25 cellular contexts compared by ENCODE assay signal in genomic region chr6:2575191-2575590, GRCh38.
DNase-seq lines count a peak whose midpoint lies in the region; ATAC-seq and TF ChIP-seq lines count a peak whose summit lies in the region.
"Had no signal": no experiment of that assay in that cellular context is flagged by ENCODE, and none has a peak within 500 bp of the region (broad histone marks: within the 10 kb centered on the region; RNA-seq: fewer than 3 reads in every experiment).

No MANE protein-coding gene starts in this region.

- H4K20me1 ChIP-seq in IMR-90 (ENCODE audit: insufficient read depth, low read length) = no peaks in the 10 kb centered on the region

- no peak for ATAC-seq in IMR-90 (ENCODE audit: low read depth)
- no peak for ATAC-seq in heart right ventricle
- ATAC-seq in stimulated activated naive CD8-positive, alpha-beta T cell treated with anti-CD3 and anti-CD28 coated beads, Interleukin-15, amount 100 ng/mL, for 72 hours = no peak
- ATAC-seq: A549, K562 had no signal

- H3K4me2 ChIP-seq in IMR-90 (ENCODE audit: low read depth, low read length) = no peak overlapping the region
- H3K4me2 ChIP-seq: A549, PC-9 had no signal

- H3K36me3 Mint-ChIP-seq in nephron progenitor cell (ENCODE audit: low read depth) = peaks cover 17% of the 10 kb centered on the region
- H3K36me3 Mint-ChIP-seq: CD4-positive, alpha-beta memory T cell had no signal

- peaks cover 17% of the 10 kb centered on the region for H3K4me1 Mint-ChIP-seq in nephron progenitor cell
- H3K4me1 Mint-ChIP-seq in stimulated activated naive CD8-positive, alpha-beta T cell treated with anti-CD3 and anti-CD28 coated beads, Interleukin-15, amount 100 ng/mL, for 72 hours = no peaks in the 10 kb centered on the region
- H3K4me1 Mint-ChIP-seq: CD4-positive, alpha-beta memory T cell had no signal

- no peak for TF ChIP-seq CTCF in IMR-90 (conservative IDR thresholded peaks at IDR 0.05; ENCODE audit: low read depth, low read length)
- no peak for TF ChIP-seq CTCF in choroid plexus epithelial cell (conservative IDR thresholded peaks at IDR 0.05; ENCODE audit: low read depth, low read length)
- TF ChIP-seq CTCF in nephron progenitor cell (IDR thresholded peaks at IDR 0.05) = no peak
- TF ChIP-seq CTCF in heart right ventricle (IDR thresholded peaks at IDR 0.05) = no peak

- H3K27me3 ChIP-seq in IMR-90 (ENCODE audit: control insufficient read depth, insufficient read depth, low read length) = no peaks in the 10 kb centered on the region
- H3K27me3 ChIP-seq in heart right ventricle = no peaks in the 10 kb centered on the region
- H3K27me3 ChIP-seq: MG63, SJSA1 had no signal

- H4K91ac ChIP-seq in IMR-90 (ENCODE audit: insufficient read depth, low read depth, low read length) = no peak overlapping the region

- H3K56ac ChIP-seq in IMR-90 (ENCODE audit: extremely low read depth, insufficient read depth, low read length) = no peak overlapping the region

- no peaks in the 10 kb centered on the region for H3K36me3 ChIP-seq in IMR-90 (ENCODE audit: control insufficient read depth, insufficient read depth, low read length)
- no peaks in the 10 kb centered on the region for H3K36me3 ChIP-seq in heart right ventricle
- H3K36me3 ChIP-seq: MG63, SJSA1 had no signal

- POLR2A ChIA-PET in IMR-90 (lab: Charles Lee; ENCODE audit: unreplicated experiment) = no interaction called here

- H3K27ac ChIP-seq in IMR-90 (ENCODE audit: insufficient read depth, low read length) (no peak overlapping the region), heart right ventricle (no peak overlapping the region)
- H3K27ac ChIP-seq: A549, PC-9, SJSA1 had no signal

- no peak overlapping the region for H2AFZ ChIP-seq in IMR-90 (replicated peaks; ENCODE audit: low read length, poor library complexity)
- H2AFZ ChIP-seq: PC-9 had no signal

- H3K79me1 ChIP-seq in IMR-90 (ENCODE audit: low read depth in 1 of 2, low read length in 2 of 2) = no peaks in the 10 kb centered on the region

- no TSS peak for BruUV-seq in IMR-90 (replicated peaks; lab: Mats Ljungman, UMichigan)

- in situ Hi-C loops in IMR-90 (cut with MboI; ENCODE audit: low sequenced_read_pairs) = no loop called here

- no peak overlapping the region for H2AK5ac ChIP-seq in IMR-90 (ENCODE audit: low read depth, low read length)

- H2BK20ac ChIP-seq in IMR-90 (ENCODE audit: low read depth, low read length) = no peak overlapping the region

- no peak overlapping the region for H3K14ac ChIP-seq in IMR-90 (replicated peaks; ENCODE audit: low read depth, low read length)

- no peak for TF ChIP-seq RAD21 in IMR-90 (IDR thresholded peaks at IDR 0.05; ENCODE audit: low read length)

- no CpG with 5 or more reads among the region's 4 CpGs for WGBS in IMR-90 (ENCODE audit: extremely low coverage in 2 of 2, insufficient read length in 1 of 2), 2 experiments
- WGBS in heart right ventricle, 2 donors = 64 to 66% methylated on average over 4 of the region's 4 CpGs

- intact Hi-C loops in IMR-90 (cut with micrococcal nuclease) (no loop called here), heart right ventricle (cut with DNase I) (loop anchor here in 1 of 10 donors (5.0 kb wide), 1 partner anchor 47 kb away; no protein-coding TSS in a partner anchor)

- H3K4me1 ChIP-seq in IMR-90 (ENCODE audit: control insufficient read depth, insufficient read depth, low read length) (peaks cover 10% of the 10 kb centered on the region), heart right ventricle (peaks cover 0 to 10% (median 4%) of the 10 kb centered on the region in 9 donors)
- H3K4me1 ChIP-seq: A549 had no signal

- TF ChIP-seq POLR2A in IMR-90 (IDR thresholded peaks at IDR 0.05; ENCODE audit: low read depth, low read length) = no peak

- H4K8ac ChIP-seq in IMR-90 (ENCODE audit: low read depth in 2 of 2, low read length in 2 of 2) = no peak overlapping the region

- H2AK9ac ChIP-seq in IMR-90 (replicated peaks; ENCODE audit: low read depth, low read length, poor library complexity) = no peak overlapping the region

- H3K27me3 Mint-ChIP-seq in nephron progenitor cell (ENCODE audit: low read depth, poor library complexity) = no peaks in the 10 kb centered on the region
- H3K27me3 Mint-ChIP-seq in stimulated activated naive CD8-positive, alpha-beta T cell treated with anti-CD3 and anti-CD28 coated beads, Interleukin-15, amount 100 ng/mL, for 72 hours = peaks cover 56% of the 10 kb centered on the region

- H3K18ac ChIP-seq in IMR-90 (ENCODE audit: low read depth, low read length) = no peak overlapping the region

- dilution Hi-C loops in IMR-90 (cut with HindIII; ENCODE audit: low sequenced_read_pairs, unreplicated experiment) = no loop called here

- H2BK5ac ChIP-seq in IMR-90 (ENCODE audit: low read depth, low read length, poor library complexity, severe bottlenecking) = no peak overlapping the region

- no peak overlapping the region for H2BK15ac ChIP-seq in IMR-90 (ENCODE audit: low read depth, low read length)

- H3K23ac ChIP-seq in IMR-90 (ENCODE audit: low read depth, low read length) = no peak overlapping the region

- H3K4me3 ChIP-seq in IMR-90 (ENCODE audit: insufficient read depth, low read depth, low read length) = no peak overlapping the region
- H3K4me3 ChIP-seq in choroid plexus epithelial cell (ENCODE audit: low read depth, low read length) = no peak overlapping the region
- no peak overlapping the region for H3K4me3 ChIP-seq in heart right ventricle
- H3K4me3 ChIP-seq: A549, K562, MG63, PC-9, SJSA1 had no signal

- H3K9me3 Mint-ChIP-seq in nephron progenitor cell = peaks cover 55% of the 10 kb centered on the region
- H3K9me3 Mint-ChIP-seq in stimulated activated naive CD8-positive, alpha-beta T cell treated with anti-CD3 and anti-CD28 coated beads, Interleukin-15, amount 100 ng/mL, for 72 hours = peaks cover 12 to 19% of the 10 kb centered on the region in 2 donors

- H3K4me3 Mint-ChIP-seq in nephron progenitor cell = no peak overlapping the region
- no peak overlapping the region for H3K4me3 Mint-ChIP-seq in stimulated activated naive CD8-positive, alpha-beta T cell treated with anti-CD3 and anti-CD28 coated beads, Interleukin-15, amount 100 ng/mL, for 72 hours
- H3K4me3 Mint-ChIP-seq: CD4-positive, alpha-beta memory T cell had no signal

- H3K9me3 ChIP-seq in IMR-90 (ENCODE audit: control insufficient read depth, insufficient read depth, low read length) = no peaks in the 10 kb centered on the region
- H3K9me3 ChIP-seq in heart right ventricle = peaks cover 0 to 15% (median 0%) of the 10 kb centered on the region in 11 donors
- H3K9me3 ChIP-seq: A549, MG63, SJSA1 had no signal

- H4K5ac ChIP-seq in IMR-90 (ENCODE audit: low read depth, low read length) = no peak overlapping the region

- H3K9me1 ChIP-seq in IMR-90 (ENCODE audit: insufficient read depth, low read length) = peaks cover 1% of the 10 kb centered on the region; the same call in 1 of the 2 replicates

- no peak overlapping the region for H2BK120ac ChIP-seq in IMR-90 (ENCODE audit: low read depth, low read length)

- no peak overlapping the region; the same call in 1 of the 2 replicates for H3K9ac ChIP-seq in IMR-90 (ENCODE audit: low read depth, low read length)

- CTCF ChIA-PET in IMR-90 (lab: Yijun Ruan, JAX) = no interaction called here

- H3K27ac Mint-ChIP-seq in nephron progenitor cell = peak overlapping the region; percentile 5
- H3K27ac Mint-ChIP-seq in stimulated activated naive CD8-positive, alpha-beta T cell treated with anti-CD3 and anti-CD28 coated beads, Interleukin-15, amount 100 ng/mL, for 72 hours = peak overlapping the region in 1 of 2 donors; percentile 12
- H3K27ac Mint-ChIP-seq: CD4-positive, alpha-beta memory T cell had no signal

- DNase-seq in IMR-90 = peak; percentile 49
- DNase-seq in MV-4-11 (lab: John Stamatoyannopoulos, UW) = peak; percentile 46
- DNase-seq in choroid plexus epithelial cell (ENCODE audit: low read depth) = peak; percentile 26
- no peak for DNase-seq in nephron progenitor cell
- no peak for DNase-seq in DMS53 treated with DMSO at 0.1 percent for 48 hours (lab: John Stamatoyannopoulos, UW; ENCODE audit: unreplicated experiment)
- no peak for DNase-seq in heart right ventricle
- no peak for DNase-seq in stimulated activated naive CD8-positive, alpha-beta T cell treated with anti-CD3 and anti-CD28 coated beads, Interleukin-15, amount 100 ng/mL, for 72 hours
- DNase-seq: AML-193; C1 segment of cervical spinal cord; CD4-positive, alpha-beta memory T cell; COR-L47; DMS53; H7; MG63; NCI-H1092 treated with DMSO at 0.1 percent for 48 hours; NCI-H1436; NCI-H187; NCI-H2081 treated with DMSO at 0.1 percent for 48 hours; NCI-H524; NCI-H748 treated with DMSO at 0.1 percent for 48 hours; PC-9; Right ventricle myocardium superior had no signal

- H3K4ac ChIP-seq in IMR-90 (ENCODE audit: low read depth, low read length) = no peak overlapping the region

TF ChIP-seq in IMR-90, 13 proteins besides CTCF, POLR2A, EP300 and RAD21 (continues in another document):
- TF ChIP-seq MXI1 (IDR thresholded peaks at IDR 0.05; ENCODE audit: borderline replicate concordance, low read depth, low read length) = no peak
- TF ChIP-seq MAZ (IDR thresholded peaks at IDR 0.05; ENCODE audit: borderline replicate concordance, low read depth, low read length) = no peak
- no peak for TF ChIP-seq BHLHE40 (IDR thresholded peaks at IDR 0.05; ENCODE audit: low read depth, low read length)
- no peak for TF ChIP-seq FOS (IDR thresholded peaks at IDR 0.05; ENCODE audit: low read depth, low read length)
- no peak for TF ChIP-seq ELK1 (IDR thresholded peaks at IDR 0.05; ENCODE audit: borderline replicate concordance, low read depth, low read length)
- TF ChIP-seq RFX5 (IDR thresholded peaks at IDR 0.05; ENCODE audit: low read depth, low read length) = no peak
- no peak for TF ChIP-seq CEBPB (IDR thresholded peaks at IDR 0.05; ENCODE audit: low read depth, low read length)
- TF ChIP-seq RCOR1 (IDR thresholded peaks at IDR 0.05; ENCODE audit: insufficient replicate concordance, low read length) = no peak
- TF ChIP-seq NFE2L2 (IDR thresholded peaks at IDR 0.05; ENCODE audit: low read depth, low read length) = no peak
- no peak for TF ChIP-seq USF2 (IDR thresholded peaks at IDR 0.05; ENCODE audit: low read depth, low read length)

Comparison
In these comparisons a context has a peak if more than half of its experiments do, and no peak if none do; other contexts are left out.
1. DNase-seq: peak in IMR-90 (single experiment), MV-4-11 (single experiment) and choroid plexus epithelial cell (single experiment); none in nephron progenitor cell (single experiment), DMS53 treated with DMSO at 0.1 percent for 48 hours (single experiment), heart right ventricle (0 of 2) and stimulated activated naive CD8-positive, alpha-beta T cell treated with anti-CD3 and anti-CD28 coated beads, Interleukin-15, amount 100 ng/mL, for 72 hours (0 of 2).